ENCODE assay signal across 8 cellular contexts in the genomic region with DNA sequence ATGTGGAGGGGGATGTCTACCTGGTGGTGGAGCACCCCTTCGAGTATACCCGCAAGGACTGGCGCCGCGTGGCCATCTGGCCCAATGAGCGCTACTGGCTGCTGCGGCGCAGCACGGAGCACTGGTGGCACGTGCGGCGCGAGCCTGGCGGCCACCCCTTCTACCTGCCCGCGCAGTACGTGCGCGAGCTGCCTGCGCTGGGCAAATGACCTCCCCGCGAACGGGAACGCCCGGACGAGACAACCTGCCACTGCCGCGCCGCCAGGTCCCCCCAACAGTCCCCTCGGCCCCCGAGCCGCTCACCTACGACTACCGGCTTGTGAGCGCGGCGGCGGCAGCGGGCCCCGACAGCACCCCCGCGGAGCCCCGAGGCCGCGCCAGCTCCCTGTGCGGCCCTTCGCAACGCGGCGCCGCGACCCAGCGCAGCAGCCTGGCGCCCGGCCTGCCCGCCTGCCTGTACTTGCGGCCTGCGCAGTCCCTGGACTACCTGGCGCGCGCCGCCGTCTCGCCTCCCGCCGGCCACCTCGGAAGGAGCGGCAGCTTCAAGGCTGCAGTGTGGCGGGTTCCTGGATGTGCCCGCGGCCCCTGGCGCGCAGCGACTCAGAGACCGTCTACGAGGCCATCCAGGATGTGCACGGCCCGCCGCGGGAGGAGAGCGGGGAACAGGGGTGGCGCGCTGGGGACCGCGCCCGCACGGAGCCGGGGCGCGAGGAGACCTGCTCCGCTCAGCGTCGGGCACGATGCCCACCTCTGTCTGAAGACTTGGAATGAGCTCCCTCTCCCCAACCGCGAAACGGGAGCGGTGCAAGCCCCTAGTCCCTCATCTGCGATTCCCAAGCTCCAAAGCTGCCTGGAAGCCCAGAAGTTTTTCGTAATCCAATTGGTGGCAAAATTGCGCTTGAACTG. TPM values are rescaled to one million over a fixed set of nuclear protein-coding genes. Genes with fewer than 3 reads are reported as not detected.
DNase-seq lines count a peak whose midpoint lies in the region; ATAC-seq, FAIRE-seq and TF ChIP-seq lines count a peak whose summit lies in the region.

No MANE protein-coding gene starts in this region.

- H4K20me1 ChIP-seq in DOHH2 (ENCODE audit: control insufficient read depth, insufficient read depth, low read depth, low read length), result no peaks in the 10 kb centered on the region
- no peaks in the 10 kb centered on the region for H4K20me1 ChIP-seq in GM12878 (ENCODE audit: control insufficient read depth, insufficient read depth)

- H3K79me2 ChIP-seq in DOHH2 (ENCODE audit: control insufficient read depth, low read length) (no peaks in the 10 kb centered on the region), GM12878 (ENCODE audit: control insufficient read depth, insufficient read depth, low read length) (no peaks in the 10 kb centered on the region)

- H3K9me2 ChIP-seq in DOHH2 (replicated peaks; ENCODE audit: control insufficient read depth, low read length), result no peaks in the 10 kb centered on the region

- in situ Hi-C loops in GM12878 (cut with MboI), result no loop called here

- H3K4me3 Mint-ChIP-seq in naive thymus-derived CD4-positive, alpha-beta T cell, result peak overlapping the region; percentile 69 to 93 (median 86)

- BruUV-seq in GM12878 (replicated peaks; lab: Mats Ljungman, UMichigan), result no TSS peak

- WGBS in GM12878 (ENCODE audit: insufficient coverage, insufficient replicate concordance, low lambda C conversion rate, missing lambda C conversion rate), result 12% methylated on average over 77 of the region's 101 CpGs

- ATAC-seq in GM12878 (peak; percentile 33), HG02884 (IDR thresholded peaks at IDR 0.05; ENCODE audit: unreplicated experiment) (no peak), HG02763 (IDR thresholded peaks at IDR 0.05; ENCODE audit: unreplicated experiment) (no peak), GM18511 (IDR thresholded peaks at IDR 0.05; ENCODE audit: unreplicated experiment) (no peak)
- ATAC-seq in naive thymus-derived CD4-positive, alpha-beta T cell, result peak; percentile 60

- H3K4me2 ChIP-seq in DOHH2 (ENCODE audit: low read length) (peak overlapping the region; percentile 65), GM12878 (ENCODE audit: control insufficient read depth, insufficient read depth) (peak overlapping the region; percentile 68)

- peaks cover 24% of the 10 kb centered on the region for H3F3A ChIP-seq in DOHH2 (ENCODE audit: control insufficient read depth, insufficient read depth)

- no peak for TF ChIP-seq EP300 in GM12878 (IDR thresholded peaks at IDR 0.05; ENCODE audit: borderline replicate concordance in 1 of 2, control insufficient read depth in 1 of 2, low read depth in 2 of 2, low read length in 2 of 2)

- H3K4me1 ChIP-seq in DOHH2 (ENCODE audit: control insufficient read depth, low read length), result peaks cover 66% of the 10 kb centered on the region
- H3K4me1 ChIP-seq in GM12878 (ENCODE audit: control insufficient read depth, insufficient read depth, low read length), result peaks cover 37% of the 10 kb centered on the region
- H3K4me1 ChIP-seq in naive thymus-derived CD4-positive, alpha-beta T cell (ENCODE audit: control insufficient read depth in 2 of 2, insufficient read depth in 2 of 2, low read length in 2 of 2), result peaks cover 18 to 39% of the 10 kb centered on the region in 2 donors

- H3K27me3 ChIP-seq in DOHH2 (ENCODE audit: control insufficient read depth, low read length), result peaks cover 42% of the 10 kb centered on the region
- H3K27me3 ChIP-seq in GM12878 (replicated peaks in 1 of 2; ENCODE audit: control insufficient read depth in 2 of 2, insufficient read depth in 2 of 2, low read length in 1 of 2), result peaks cover 19 to 26% of the 10 kb centered on the region in 2 experiments; a peak in 3 of 4 replicates
- peaks cover 0 to 4% of the 10 kb centered on the region in 2 donors for H3K27me3 ChIP-seq in naive thymus-derived CD4-positive, alpha-beta T cell (ENCODE audit: control insufficient read depth in 2 of 2, insufficient read depth in 2 of 2, low read length in 2 of 2)

- CTCF ChIA-PET in GM12878 (lab: Yijun Ruan, JAX), result interaction anchor here (0.8 to 8.5 kb wide), 9 partner anchors 10 to 238 kb away, joined by 3 to 125 read pairs (median 9); no protein-coding TSS in a partner anchor
- CTCF ChIA-PET in naive thymus-derived CD4-positive, alpha-beta T cell (lab: Charles Lee), result interaction anchor here (0.8 to 4.3 kb wide), 7 partner anchors 15 to 261 kb away, joined by 3 to 45 read pairs (median 13); no protein-coding TSS in a partner anchor

- no peak for FAIRE-seq in GM12878 (lab: Jason Lieb, UNC)

- H3K9me3 ChIP-seq in DOHH2 (ENCODE audit: control insufficient read depth, insufficient read depth, low read length), result no peaks in the 10 kb centered on the region
- no peaks in the 10 kb centered on the region; the same call in 2 of the 3 replicates for H3K9me3 ChIP-seq in GM12878 (replicated peaks; ENCODE audit: control insufficient read depth, insufficient read depth, low read length)
- H3K9me3 ChIP-seq in naive thymus-derived CD4-positive, alpha-beta T cell (ENCODE audit: control insufficient read depth in 2 of 3, low read length in 3 of 3), result no peaks in the 10 kb centered on the region

- RAD21 ChIA-PET in GM12878 (lab: Charles Lee; ENCODE audit: unreplicated experiment), result interaction anchor here (1.7 to 2.7 kb wide), 3 partner anchors 15 to 27 kb away, joined by 6 to 44 read pairs (median 23); no protein-coding TSS in a partner anchor

- H3K27ac ChIP-seq in DOHH2 (ENCODE audit: low read depth, low read length) (no peak overlapping the region), GM12878 (ENCODE audit: control insufficient read depth, insufficient read depth) (no peak overlapping the region)
- H3K27ac ChIP-seq in naive thymus-derived CD4-positive, alpha-beta T cell (ENCODE audit: low read depth, low read length), result no peak overlapping the region

- DNase-seq in NCI-H526 treated with DMSO at 0.1 percent for 48 hours (lab: John Stamatoyannopoulos, UW) (peak; percentile 12), GM12878 (ENCODE audit: low read depth, low spot score) (no peak), NCI-H226 (no peak)
- peak in 3 of 9 donors; percentile 41 to 58 (median 41) for DNase-seq in naive thymus-derived CD4-positive, alpha-beta T cell

- H3K9me3 Mint-ChIP-seq in naive thymus-derived CD4-positive, alpha-beta T cell, result no peaks in the 10 kb centered on the region

- POLR2A ChIA-PET in GM12878 (lab: Charles Lee), result interaction anchor here (1.3 kb wide), 1 partner anchor 19 kb away, joined by 5 read pairs; no protein-coding TSS in a partner anchor
- POLR2A ChIA-PET in naive thymus-derived CD4-positive, alpha-beta T cell (lab: Charles Lee), result interaction anchor here (1.0 to 8.1 kb wide), 6 partner anchors 15 to 258 kb away, joined by 3 to 113 read pairs (median 8); partner anchors contain the start of genes AMZ2 and WIPI1

- no peak for TF ChIP-seq POLR2A in GM12878 (IDR thresholded peaks at IDR 0.05; ENCODE audit: low read depth, low read length)

- peaks cover 0 to 4% (median 0%) of the 10 kb centered on the region in 5 donors for H3K36me3 Mint-ChIP-seq in naive thymus-derived CD4-positive, alpha-beta T cell

- H3K4me3 ChIP-seq in DOHH2 (ENCODE audit: low read length) (peak overlapping the region; percentile 63), GM12878 (peak overlapping the region; percentile 57; the same call in 1 of the 2 replicates)
- H3K4me3 ChIP-seq in naive thymus-derived CD4-positive, alpha-beta T cell (ENCODE audit: low read length), result peak overlapping the region; percentile 56

- H3K27ac Mint-ChIP-seq in naive thymus-derived CD4-positive, alpha-beta T cell, result peak overlapping the region in 4 of 9 donors; percentile 16 to 64 (median 42)

- H2AFZ ChIP-seq in GM12878 (ENCODE audit: control insufficient read depth, low read depth, low read length), result peak overlapping the region; percentile 17; the same call in 1 of the 2 replicates

- SMC1A ChIA-PET in GM12878 (lab: Charles Lee; ENCODE audit: uncharacterized antibody, unreplicated experiment), result interaction anchor here (1.1 to 5.3 kb wide), 7 partner anchors 16 to 269 kb away, joined by 3 to 60 read pairs (median 8); partner anchors contain the start of gene AMZ2

- peaks cover 4 to 61% (median 5%) of the 10 kb centered on the region in 5 donors for H3K27me3 Mint-ChIP-seq in naive thymus-derived CD4-positive, alpha-beta T cell

- no peaks in the 10 kb centered on the region for H3K36me3 ChIP-seq in DOHH2 (ENCODE audit: control insufficient read depth, low read length)
- no peaks in the 10 kb centered on the region for H3K36me3 ChIP-seq in GM12878 (ENCODE audit: control insufficient read depth in 2 of 2, insufficient read depth in 2 of 2, low read length in 1 of 2)
- no peaks in the 10 kb centered on the region for H3K36me3 ChIP-seq in naive thymus-derived CD4-positive, alpha-beta T cell (ENCODE audit: control insufficient read depth in 2 of 3, insufficient read depth in 3 of 3, low read length in 3 of 3)

- peaks cover 11 to 40% (median 17%) of the 10 kb centered on the region in 7 donors for H3K4me1 Mint-ChIP-seq in naive thymus-derived CD4-positive, alpha-beta T cell

- intact Hi-C loops in GM12878 (cut with micrococcal nuclease; ENCODE audit: unreplicated experiment), result no loop called here
- intact Hi-C loops in naive thymus-derived CD4-positive, alpha-beta T cell (cut with micrococcal nuclease), result no loop called here

- no peak overlapping the region for H3K9ac ChIP-seq in GM12878 (ENCODE audit: control insufficient read depth, insufficient read depth, low read length)

- no peak for TF ChIP-seq CTCF in DOHH2 (IDR thresholded peaks at IDR 0.05; ENCODE audit: low read depth, low read length, poor library complexity, severe bottlenecking)
- TF ChIP-seq CTCF in GM12878 (IDR thresholded peaks at IDR 0.05 in 2 of 3, conservative IDR thresholded peaks at IDR 0.05 in 1 of 3; ENCODE audit: control insufficient read depth in 2 of 3, extremely low read depth in 1 of 3, insufficient read depth in 1 of 3, low read depth in 3 of 3, low read length in 3 of 3), result no peak

- no peak for TF ChIP-seq RAD21 in GM12878 (IDR thresholded peaks at IDR 0.05; ENCODE audit: insufficient read depth, low read depth, low read length)

RNA-seq across cellular contexts. Expression of gene AMZ2, which starts 48.7 kb away (rescaled TPM):
- total RNA-seq in GM12878 (2013; cell fraction: nucleolus; rRNA removed), result 37.2 and 37.7 TPM in 2 replicates
- total RNA-seq in GM12878 (2014; rRNA removed) (85.7 and 95.9 TPM in 2 replicates), GM12878 (2014; rRNA removed; fragmentation: Illumina TruSeq; extraction: Trizol) (101 and 104 TPM in 2 replicates), GM12878 (2021) (80.4 and 87.7 TPM in 2 replicates)
- 62.4 TPM for polyA plus RNA-seq in GM12878 (2011; ENCODE audit: low read depth)
- polyA plus RNA-seq in GM12878 (2011; rRNA removed) (125 and 185 TPM in 2 replicates), GM12878 (2014; fragmentation: Illumina TruSeq; extraction: Trizol) (169 and 200 TPM in 2 replicates), GM12878 (2014; fragmentation: Nextera tagmentation; extraction: Ambion mirVana) (100 to 1,000 TPM; 127 to 135 TPM), GM12878 (2014; rRNA removed) (67.4 and 79.1 TPM in 2 replicates), GM12878 (2016; fragmentation: Nextera tagmentation; extraction: Ambion mirVana) (100 to 1,000 TPM; 182 to 189 TPM)
- 70.6 and 83.1 TPM in 2 replicates for polyA plus RNA-seq in GM12878 (2011; cell fraction: cytosol; rRNA removed)
- polyA plus RNA-seq in GM12878 (2011; cell fraction: nucleus; rRNA removed), result 64.0 and 81.7 TPM in 2 replicates
- 65.3 and 84.1 TPM in 2 replicates for polyA plus RNA-seq in GM12878 (2012)
- polyA minus RNA-seq in GM12878 (2011; rRNA and poly(A)+ RNA removed), result 40.2 and 51.5 TPM in 2 replicates
- polyA minus RNA-seq in GM12878 (2011; cell fraction: cytosol; rRNA and poly(A)+ RNA removed), result 12.5 and 15.9 TPM in 2 replicates
- polyA minus RNA-seq in GM12878 (2011; cell fraction: nucleus; rRNA and poly(A)+ RNA removed), result 20.1 and 27.3 TPM in 2 replicates
- total RNA-seq in naive thymus-derived CD4-positive, alpha-beta T cell, result 10 to 100 TPM; 47.6 to 85.5 (median 73.8) TPM
- polyA plus RNA-seq in naive thymus-derived CD4-positive, alpha-beta T cell, result 100 to 1,000 TPM in 1 of 2 donors, 10 to 100 TPM in 1; 98.4 to 103 TPM

Comparison
In these comparisons a context has a peak if more than half of its experiments do, and no peak if none do; other contexts are left out.
1. ATAC-seq: peak in GM12878 (single experiment) and naive thymus-derived CD4-positive, alpha-beta T cell (single experiment); none in HG02884 (single experiment), HG02763 (single experiment) and GM18511 (single experiment).
2. Peak in every context shown above with its lines, with median percentiles within 50 percentile points of each other: H3K4me3 ChIP-seq.